Comparison of ENCODE assay signal across 8 cellular contexts in the genomic region with DNA sequence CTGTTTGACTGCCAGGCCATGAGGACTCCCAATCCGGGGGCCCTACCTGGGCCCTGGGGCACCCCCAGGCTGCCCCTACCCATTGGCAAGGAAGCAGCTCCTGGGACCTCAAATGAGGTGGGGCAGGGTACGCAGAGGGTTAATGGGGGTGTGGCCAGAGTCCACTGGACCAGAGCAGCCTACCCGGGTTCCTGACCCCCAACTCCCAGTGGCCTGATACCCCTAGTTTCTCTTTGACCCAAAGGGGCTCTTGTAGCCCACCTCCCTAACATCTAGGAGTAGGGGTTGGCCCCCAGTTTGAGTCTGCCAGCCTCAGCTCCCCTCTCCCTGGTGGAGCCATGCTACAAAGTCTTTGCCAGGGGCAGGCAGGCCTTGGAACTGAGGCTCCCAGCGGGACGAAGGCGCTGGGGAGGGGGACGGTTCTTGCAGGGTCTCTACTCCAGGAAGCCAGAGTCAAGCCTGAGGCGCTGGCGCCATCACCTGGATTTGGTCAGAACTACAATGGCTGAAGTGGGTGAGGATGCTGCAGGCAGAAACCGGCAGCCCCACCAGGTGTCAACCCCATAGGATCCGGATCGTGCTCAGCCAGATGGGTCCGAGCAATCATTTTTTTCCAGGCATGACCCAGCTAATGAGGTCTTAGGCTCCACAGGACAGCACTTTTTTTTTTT. TPM values are rescaled to one million over a fixed set of nuclear protein-coding genes. Genes with fewer than 3 reads are reported as not detected.
A peak's percentile ranks its signal among the peaks of the same experiment; 100 is the strongest.
DNase-seq lines count a peak whose midpoint lies in the region; ATAC-seq and TF ChIP-seq lines count a peak whose summit lies in the region.

No MANE protein-coding gene starts in this region.

- intact Hi-C loops in heart right ventricle (cut with DNase I), result loop anchor here in 8 of 10 donors (1.0 to 10.0 kb wide), 4 partner anchors 47 to 115 kb away; no protein-coding TSS in a partner anchor
- intact Hi-C loops in Right ventricle myocardium inferior (cut with DNase I), result loop anchor here (1.0 to 5.0 kb wide), 2 partner anchors 50 to 115 kb away; no protein-coding TSS in a partner anchor

- peak overlapping the region; percentile 81 for H3K4me3 Mint-ChIP-seq in neural crest cell

- peak overlapping the region; percentile 72 for H3K27ac Mint-ChIP-seq in neural crest cell (ENCODE audit: unreplicated experiment)

- H3K4me3 ChIP-seq in heart right ventricle, result no peak overlapping the region

- no peaks in the 10 kb centered on the region for H3K36me3 ChIP-seq in heart right ventricle

- ATAC-seq in heart right ventricle (peak in 5 of 8 donors; percentile 32 to 76 (median 47)), Right ventricle myocardium inferior (no peak), esophagus mucosa (peak; percentile 29), GM18505 (IDR thresholded peaks at IDR 0.05; ENCODE audit: unreplicated experiment) (no peak), HG03460 (IDR thresholded peaks at IDR 0.05; ENCODE audit: unreplicated experiment) (no peak)

- H3K9me3 Mint-ChIP-seq in neural crest cell, result no peaks in the 10 kb centered on the region

- TF ChIP-seq CTCF in heart right ventricle (IDR thresholded peaks at IDR 0.05), result peak; percentile 28 to 67 (median 63)
- TF ChIP-seq CTCF in neural crest cell (conservative IDR thresholded peaks at IDR 0.05), result peak; percentile 75

- H3K4me1 ChIP-seq in heart right ventricle, result peaks cover 0 to 32% (median 5%) of the 10 kb centered on the region in 9 donors

- H3K36me3 Mint-ChIP-seq in neural crest cell (ENCODE audit: low read depth), result no peaks in the 10 kb centered on the region

- peak in 1 of 2 donors; percentile 43 for DNase-seq in heart right ventricle
- no peak for DNase-seq in Right ventricle myocardium inferior (ENCODE audit: missing footprints)
- peak; percentile 45 for DNase-seq in NCI-H524 treated with DMSO at 0.1 percent for 48 hours (lab: John Stamatoyannopoulos, UW)
- DNase-seq in activated CD8-positive, alpha-beta memory T cell treated with anti-CD3 and anti-CD28 coated beads, Interleukin-2, amount 50 U/mL, for 4 hours, result peak; percentile 46
- peak; percentile 99 for DNase-seq in neural crest cell (ENCODE audit: low read depth, low spot score)

- WGBS in heart right ventricle, 2 donors, result 9 to 11% methylated on average over 13 of the region's 13 CpGs

- H3K9me3 ChIP-seq in heart right ventricle, result no peaks in the 10 kb centered on the region

- no peak for TF ChIP-seq POLR2A in GM18505 (IDR thresholded peaks at IDR 0.05; ENCODE audit: borderline replicate concordance, extremely low read depth, insufficient read depth, insufficient read length)

- H3K27me3 ChIP-seq in heart right ventricle, result peaks cover 0 to 82% (median 51%) of the 10 kb centered on the region in 7 donors

- peaks cover 11% of the 10 kb centered on the region for H3K27me3 Mint-ChIP-seq in neural crest cell (ENCODE audit: low read depth)

- no peak overlapping the region for H3K27ac ChIP-seq in heart right ventricle

- H3K4me1 Mint-ChIP-seq in neural crest cell, result peaks cover 67% of the 10 kb centered on the region

RNA-seq across cellular contexts. Expression of gene CERCAM, which starts 8.4 kb away (rescaled TPM):
- 10 to 100 TPM in 5 of 10 donors, 1 to 10 TPM in 5; 3.5 to 30.4 (median 10.0) TPM for total RNA-seq in heart right ventricle
- polyA plus RNA-seq in heart right ventricle, result 10 to 100 TPM; 10.6 to 11.3 TPM
- total RNA-seq in Right ventricle myocardium inferior, result 7.8 TPM
- total RNA-seq in esophagus mucosa, result 5.5 TPM
- 49.7 and 56.4 TPM in 2 replicates for total RNA-seq in neural crest cell

RNA-seq across cellular contexts. Expression of gene URM1, which starts 41.1 kb away (rescaled TPM):
- total RNA-seq in heart right ventricle (10 to 100 TPM; 39.2 to 64.3 (median 51.2) TPM), Right ventricle myocardium inferior (52.9 TPM), esophagus mucosa (38.5 TPM), neural crest cell (69.9 and 73.2 TPM in 2 replicates)
- 10 to 100 TPM; 18.7 to 75.7 TPM for polyA plus RNA-seq in heart right ventricle

RNA-seq across cellular contexts. Expression of gene ODF2, which starts 43.6 kb away (rescaled TPM):
- total RNA-seq in heart right ventricle, result 10 to 100 TPM; 10.9 to 17.1 (median 14.8) TPM
- 10 to 100 TPM; 13.2 to 19.7 TPM for polyA plus RNA-seq in heart right ventricle
- total RNA-seq in Right ventricle myocardium inferior, result 10.8 TPM
- total RNA-seq in esophagus mucosa, result 14.5 TPM
- 85.2 and 85.5 TPM in 2 replicates for total RNA-seq in neural crest cell

Comparison
In these comparisons a context has a peak if more than half of its experiments do, and no peak if none do; other contexts are left out.
1. ATAC-seq: peak in heart right ventricle (5 of 8) and esophagus mucosa (single experiment); none in Right ventricle myocardium inferior (single experiment), GM18505 (single experiment) and HG03460 (single experiment).